In the genomic region with DNA sequence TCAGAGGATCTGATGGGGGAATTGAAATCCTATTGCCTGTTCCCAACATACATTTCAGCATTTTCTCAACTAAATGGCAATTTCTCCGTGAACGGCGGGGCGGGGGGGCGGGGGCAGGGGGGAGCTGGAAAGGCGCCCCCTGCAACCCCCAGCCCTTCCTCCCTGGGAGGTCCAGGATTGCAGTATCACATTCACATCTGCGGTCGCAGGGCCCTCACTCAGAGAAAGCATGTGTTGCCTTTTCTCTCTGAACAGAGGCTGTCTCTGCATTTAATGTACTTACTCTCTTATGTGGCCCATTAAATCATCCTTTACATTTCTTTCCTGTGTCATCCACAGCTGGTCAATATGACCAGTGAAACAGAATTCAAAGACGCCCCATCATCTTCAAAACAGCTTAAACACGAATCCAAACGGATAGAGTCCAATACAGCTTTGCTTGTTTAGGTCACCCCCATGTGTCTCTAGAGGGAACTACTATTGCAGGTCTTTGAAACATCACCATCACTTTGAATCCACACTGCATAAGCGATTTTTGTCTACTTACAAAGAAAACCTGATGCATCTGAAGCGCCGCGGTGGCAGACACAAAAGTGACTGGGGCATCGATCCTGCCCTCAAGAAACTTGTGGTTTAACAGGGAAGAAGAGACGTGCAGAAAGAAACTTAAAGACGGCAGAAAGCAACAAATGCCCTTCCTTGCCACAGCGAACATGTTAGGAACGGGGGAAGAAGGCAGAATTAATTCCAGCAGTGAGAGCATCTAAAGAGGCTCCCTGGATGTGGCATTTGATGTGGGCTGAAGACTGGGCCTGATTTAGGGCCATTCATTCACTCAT, we compare ENCODE assay signal across 8 cellular contexts. TPM values are rescaled to one million over a fixed set of nuclear protein-coding genes. Genes with fewer than 3 reads are reported as not detected.
DNase-seq lines count a peak whose midpoint lies in the region; ATAC-seq and TF ChIP-seq lines count a peak whose summit lies in the region.

No MANE protein-coding gene starts in this region.

- no peaks in the 10 kb centered on the region for H3K9me3 ChIP-seq in testis

- no peaks in the 10 kb centered on the region for H3K36me3 Mint-ChIP-seq in activated naive CD8-positive, alpha-beta T cell treated with anti-CD3 and anti-CD28 coated beads, Interleukin-2, amount 10 ng/mL, durations not matched to agents 7 days and 5 days
- H3K36me3 Mint-ChIP-seq in activated naive CD8-positive, alpha-beta T cell treated with anti-CD3 and anti-CD28 coated beads for 36 hours, result no peaks in the 10 kb centered on the region

- ATAC-seq in activated naive CD8-positive, alpha-beta T cell treated with anti-CD3 and anti-CD28 coated beads, Interleukin-2, amount 10 ng/mL, durations not matched to agents 7 days and 5 days (ENCODE audit: low read depth), result peak; percentile 77

- H3K36me3 ChIP-seq in kidney epithelial cell (ENCODE audit: control insufficient read depth, insufficient read depth, low read length) (no peaks in the 10 kb centered on the region), testis (ENCODE audit: low read depth, missing control alignments) (no peaks in the 10 kb centered on the region)

- peaks cover 1% of the 10 kb centered on the region for H3K4me1 Mint-ChIP-seq in activated naive CD8-positive, alpha-beta T cell treated with anti-CD3 and anti-CD28 coated beads, Interleukin-2, amount 10 ng/mL, durations not matched to agents 7 days and 5 days
- peaks cover 5% of the 10 kb centered on the region for H3K4me1 Mint-ChIP-seq in activated naive CD8-positive, alpha-beta T cell treated with anti-CD3 and anti-CD28 coated beads for 36 hours

- intact Hi-C loops in testis (cut with DNase I; ENCODE audit: low total_unique reads), result loop anchor here (10.0 kb wide), 1 partner anchor 210 kb away; no protein-coding TSS in a partner anchor

- no peak for TF ChIP-seq POLR2A in testis (IDR thresholded peaks at IDR 0.05)

- peaks cover 7% of the 10 kb centered on the region for H3K9me3 Mint-ChIP-seq in activated naive CD8-positive, alpha-beta T cell treated with anti-CD3 and anti-CD28 coated beads, Interleukin-2, amount 10 ng/mL, durations not matched to agents 7 days and 5 days
- H3K9me3 Mint-ChIP-seq in activated naive CD8-positive, alpha-beta T cell treated with anti-CD3 and anti-CD28 coated beads for 36 hours, result peaks cover 4% of the 10 kb centered on the region

- DNase-seq in activated naive CD8-positive, alpha-beta T cell treated with anti-CD3 and anti-CD28 coated beads, Interleukin-2, amount 10 ng/mL, durations not matched to agents 7 days and 5 days, result no peak
- DNase-seq in activated naive CD8-positive, alpha-beta T cell treated with anti-CD3 and anti-CD28 coated beads for 36 hours, result no peak
- DNase-seq in HFF-Myc (ENCODE audit: extremely low read depth, low read depth), result peak; percentile 31
- peak; percentile 54 for DNase-seq in NCI-H69 (lab: John Stamatoyannopoulos, UW)
- DNase-seq in T47D (ENCODE audit: low read depth in 1 of 2, low spot score in 1 of 2), result peak; percentile 68 to 89
- no peak for DNase-seq in kidney epithelial cell (ENCODE audit: low read depth)
- DNase-seq in testis, result no peak
- no peak for DNase-seq in activated T-cell treated with anti-CD3 and anti-CD28 coated beads, Interleukin-2, amount 50 U/mL, for 1 hour

- H3K4me1 ChIP-seq in testis, result no peaks in the 10 kb centered on the region

- TF ChIP-seq CTCF in HFF-Myc (IDR thresholded peaks at IDR 0.05; ENCODE audit: low read depth, low read length, missing control alignments) (peak; percentile 67), kidney epithelial cell (IDR thresholded peaks at IDR 0.05; ENCODE audit: insufficient read depth, low read length, poor library complexity, severe bottlenecking) (peak; percentile 72), testis (IDR thresholded peaks at IDR 0.05) (peak; percentile 48 to 77 (median 62))

- H3K27me3 Mint-ChIP-seq in activated naive CD8-positive, alpha-beta T cell treated with anti-CD3 and anti-CD28 coated beads, Interleukin-2, amount 10 ng/mL, durations not matched to agents 7 days and 5 days, result peaks cover 32% of the 10 kb centered on the region
- peaks cover 7% of the 10 kb centered on the region for H3K27me3 Mint-ChIP-seq in activated naive CD8-positive, alpha-beta T cell treated with anti-CD3 and anti-CD28 coated beads for 36 hours

- 42 to 43% methylated on average over 20 of the region's 20 CpGs for WGBS in testis, 2 donors

- no peak overlapping the region for H3K27ac ChIP-seq in testis

- no peak overlapping the region for H3K4me3 Mint-ChIP-seq in activated naive CD8-positive, alpha-beta T cell treated with anti-CD3 and anti-CD28 coated beads, Interleukin-2, amount 10 ng/mL, durations not matched to agents 7 days and 5 days
- H3K4me3 Mint-ChIP-seq in activated naive CD8-positive, alpha-beta T cell treated with anti-CD3 and anti-CD28 coated beads for 36 hours, result no peak overlapping the region

- H3K4me3 ChIP-seq in HFF-Myc (replicated peaks; ENCODE audit: low read depth, low read length), result no peak overlapping the region
- no peak overlapping the region for H3K4me3 ChIP-seq in kidney epithelial cell (ENCODE audit: low read depth, low read length)
- no peak overlapping the region for H3K4me3 ChIP-seq in testis

- POLR2A ChIA-PET in activated naive CD8-positive, alpha-beta T cell treated with anti-CD3 and anti-CD28 coated beads, Interleukin-2, amount 10 ng/mL, durations not matched to agents 7 days and 5 days (lab: Charles Lee), result no interaction called here

- peaks cover 2% of the 10 kb centered on the region for H3K27me3 ChIP-seq in kidney epithelial cell (ENCODE audit: control insufficient read depth, insufficient read depth, low read length)
- H3K27me3 ChIP-seq in testis, result no peaks in the 10 kb centered on the region

- in situ Hi-C loops in T47D (cut with HindIII; ENCODE audit: low pct_unique_long_range_greater_than_20kb, low sequenced_read_pairs), result no loop called here

- no peak overlapping the region for H3K27ac Mint-ChIP-seq in activated naive CD8-positive, alpha-beta T cell treated with anti-CD3 and anti-CD28 coated beads, Interleukin-2, amount 10 ng/mL, durations not matched to agents 7 days and 5 days
- no peak overlapping the region for H3K27ac Mint-ChIP-seq in activated naive CD8-positive, alpha-beta T cell treated with anti-CD3 and anti-CD28 coated beads for 36 hours

RNA-seq across cellular contexts. Expression of gene ECHDC3, which starts 17.0 kb away (rescaled TPM):
- 1 to 10 TPM; 1.2 to 1.6 TPM for total RNA-seq in activated naive CD8-positive, alpha-beta T cell treated with anti-CD3 and anti-CD28 coated beads, Interleukin-2, amount 10 ng/mL, durations not matched to agents 7 days and 5 days
- 1 to 10 TPM; 1.9 to 2.0 TPM for total RNA-seq in activated naive CD8-positive, alpha-beta T cell treated with anti-CD3 and anti-CD28 coated beads for 36 hours
- 31.6 and 35.1 TPM in 2 replicates for total RNA-seq in kidney epithelial cell
- 10 to 100 TPM; 61.7 to 83.8 TPM for total RNA-seq in testis
- polyA plus RNA-seq in testis (ENCODE audit: insufficient read depth, low read depth, low replicate concordance), result 32.5 TPM

Comparison
In these comparisons a context has a peak if more than half of its experiments do, and no peak if none do; other contexts are left out.
1. DNase-seq: peak in HFF-Myc (single experiment), NCI-H69 (single experiment) and T47D (2 of 2); none in activated naive CD8-positive, alpha-beta T cell treated with anti-CD3 and anti-CD28 coated beads, Interleukin-2, amount 10 ng/mL, durations not matched to agents 7 days and 5 days (single experiment), activated naive CD8-positive, alpha-beta T cell treated with anti-CD3 and anti-CD28 coated beads for 36 hours (single experiment), kidney epithelial cell (single experiment), testis (single experiment) and activated T-cell treated with anti-CD3 and anti-CD28 coated beads, Interleukin-2, amount 50 U/mL, for 1 hour (single experiment).
2. RNA of gene ECHDC3, which starts 17.0 kb away (total RNA-seq): 61.7 to 83.8 TPM in testis and 31.6 to 35.1 TPM in kidney epithelial cell; 1.9 to 2.0 TPM in activated naive CD8-positive, alpha-beta T cell treated with anti-CD3 and anti-CD28 coated beads for 36 hours and 1.2 to 1.6 TPM in activated naive CD8-positive, alpha-beta T cell treated with anti-CD3 and anti-CD28 coated beads, Interleukin-2, amount 10 ng/mL, durations not matched to agents 7 days and 5 days; every median in the first group is over 10 times any median in the second.
3. Peak in every context shown above with its lines, with median percentiles within 50 percentile points of each other: CTCF ChIP-seq.